Comparison of ENCODE assay signal across 14 cellular contexts in genomic region chr5:132056610-132057497, GRCh38. TPM values are rescaled to one million over a fixed set of nuclear protein-coding genes. Genes with fewer than 3 reads are reported as not detected.
DNase-seq lines count a peak whose midpoint lies in the region; ATAC-seq and TF ChIP-seq lines count a peak whose summit lies in the region.
"Had no signal": no experiment of that assay in that cellular context is flagged by ENCODE, and none has a peak within 500 bp of the region (broad histone marks: within the 10 kb centered on the region; RNA-seq: fewer than 3 reads in every experiment).

No MANE protein-coding gene starts in this region.

- no peaks in the 10 kb centered on the region for H3K36me3 ChIP-seq in heart left ventricle
- H3K36me3 ChIP-seq in heart right ventricle = no peaks in the 10 kb centered on the region
- no peaks in the 10 kb centered on the region for H3K36me3 ChIP-seq in uterus
- no peaks in the 10 kb centered on the region for H3K36me3 ChIP-seq in OCI-LY7 (ENCODE audit: insufficient read depth, low read length)

- H3K9me3 ChIP-seq in heart left ventricle (no peaks in the 10 kb centered on the region), heart right ventricle (no peaks in the 10 kb centered on the region), uterus (no peaks in the 10 kb centered on the region), OCI-LY7 (ENCODE audit: low read length) (no peaks in the 10 kb centered on the region)

- peak overlapping the region; percentile 65 for H3K27ac Mint-ChIP-seq in activated T-helper 17 cell treated with anti-CD3 and anti-CD28 coated beads, Interleukin-2, amount 50 U/mL, for 72 hours
- H3K27ac Mint-ChIP-seq in stimulated activated memory B cell treated with anti-CD40 and anti-IgM and Interleukin-4, amounts not matched to agents 10 μg/mL and 1 μg/mL and 100 μg/mL, for 72 hours = no peak overlapping the region

- H3K27me3 Mint-ChIP-seq in activated T-helper 17 cell treated with anti-CD3 and anti-CD28 coated beads, Interleukin-2, amount 50 U/mL, for 72 hours = no peaks in the 10 kb centered on the region
- H3K27me3 Mint-ChIP-seq in stimulated activated memory B cell treated with anti-CD40 and anti-IgM and Interleukin-4, amounts not matched to agents 10 μg/mL and 1 μg/mL and 100 μg/mL, for 72 hours = peaks cover 25% of the 10 kb centered on the region

- DNase-seq in heart left ventricle (peak in 4 of 5 donors; percentile 2 to 42 (median 11)), heart right ventricle (no peak), mesenteric fat pad (ENCODE audit: low spot score) (peak; percentile 76), uterus (peak; percentile 6 to 10), OCI-LY7 (ENCODE audit: low spot score) (no peak)
- no peak for DNase-seq in stimulated activated CD4-positive, alpha-beta T cell treated with anti-CD3 and anti-CD28 coated beads, Interleukin-12 subunit alpha, Interleukin-12 subunit beta, amount 100 ng/mL, for 4 hours
- DNase-seq: NCI-H446 treated with DMSO at 0.1 percent for 48 hours, small intestine had no signal

- intact Hi-C loops in heart left ventricle (cut with DNase I) (no loop called here), heart right ventricle (cut with DNase I) (no loop called here), uterus (cut with DNase I; ENCODE audit: low total_unique reads) (no loop called here), OCI-LY7 (cut with micrococcal nuclease; ENCODE audit: unreplicated experiment) (no loop called here)

- ATAC-seq in heart left ventricle (no peak), heart right ventricle (no peak)
- no peak for ATAC-seq in activated T-helper 17 cell treated with anti-CD3 and anti-CD28 coated beads, Interleukin-2, amount 50 U/mL, for 72 hours (replicated peaks)
- no peak for ATAC-seq in stimulated activated memory B cell treated with anti-CD40 and anti-IgM and Interleukin-4, amounts not matched to agents 10 μg/mL and 1 μg/mL and 100 μg/mL, for 72 hours

- H3K27me3 ChIP-seq in heart left ventricle (no peaks in the 10 kb centered on the region), heart right ventricle (no peaks in the 10 kb centered on the region), uterus (no peaks in the 10 kb centered on the region)

- H3K4me3 Mint-ChIP-seq in activated T-helper 17 cell treated with anti-CD3 and anti-CD28 coated beads, Interleukin-2, amount 50 U/mL, for 72 hours = peak overlapping the region; percentile 26
- H3K4me3 Mint-ChIP-seq in stimulated activated memory B cell treated with anti-CD40 and anti-IgM and Interleukin-4, amounts not matched to agents 10 μg/mL and 1 μg/mL and 100 μg/mL, for 72 hours = no peak overlapping the region

- H2AFZ ChIP-seq in OCI-LY7 (ENCODE audit: low read length) = no peak overlapping the region

- H3K4me1 ChIP-seq in heart left ventricle = no peaks in the 10 kb centered on the region
- no peaks in the 10 kb centered on the region for H3K4me1 ChIP-seq in heart right ventricle
- no peaks in the 10 kb centered on the region for H3K4me1 ChIP-seq in uterus
- no peaks in the 10 kb centered on the region for H3K4me1 ChIP-seq in OCI-LY7 (ENCODE audit: insufficient read depth, low read length, poor library complexity, severe bottlenecking)

- WGBS in heart left ventricle, 4 donors = 83 to 94% (median 88%) methylated on average over 13 to 14 of the region's 14 CpGs
- 86 to 90% methylated on average over 13 to 14 of the region's 14 CpGs for WGBS in heart right ventricle, 2 donors

- no peak overlapping the region for H3K4me2 ChIP-seq in OCI-LY7 (ENCODE audit: low read length)

- H3K36me3 Mint-ChIP-seq in activated T-helper 17 cell treated with anti-CD3 and anti-CD28 coated beads, Interleukin-2, amount 50 U/mL, for 72 hours (ENCODE audit: low read depth) = no peaks in the 10 kb centered on the region
- no peaks in the 10 kb centered on the region for H3K36me3 Mint-ChIP-seq in stimulated activated memory B cell treated with anti-CD40 and anti-IgM and Interleukin-4, amounts not matched to agents 10 μg/mL and 1 μg/mL and 100 μg/mL, for 72 hours

- H3K9me3 Mint-ChIP-seq in activated T-helper 17 cell treated with anti-CD3 and anti-CD28 coated beads, Interleukin-2, amount 50 U/mL, for 72 hours = no peaks in the 10 kb centered on the region
- H3K9me3 Mint-ChIP-seq in stimulated activated memory B cell treated with anti-CD40 and anti-IgM and Interleukin-4, amounts not matched to agents 10 μg/mL and 1 μg/mL and 100 μg/mL, for 72 hours = no peaks in the 10 kb centered on the region

- no peaks in the 10 kb centered on the region for H3K79me2 ChIP-seq in OCI-LY7 (ENCODE audit: insufficient read depth, low read depth, low read length)

- CTCF ChIA-PET in OCI-LY7 (lab: Charles Lee; ENCODE audit: unreplicated experiment) = no interaction called here

- no TSS peak for BruUV-seq in OCI-LY7 (replicated peaks; lab: Mats Ljungman, UMichigan)

- TF ChIP-seq CTCF in heart left ventricle (IDR thresholded peaks at IDR 0.05) = no peak
- TF ChIP-seq CTCF in heart right ventricle (IDR thresholded peaks at IDR 0.05) = no peak
- no peak for TF ChIP-seq CTCF in uterus (IDR thresholded peaks at IDR 0.05)
- no peak for TF ChIP-seq CTCF in OCI-LY7 (conservative IDR thresholded peaks at IDR 0.05; ENCODE audit: low read length)

- H3K27ac ChIP-seq in heart left ventricle = no peak overlapping the region
- H3K27ac ChIP-seq in heart right ventricle = no peak overlapping the region
- H3K27ac ChIP-seq in uterus = no peak overlapping the region
- no peak overlapping the region for H3K27ac ChIP-seq in OCI-LY7 (ENCODE audit: low read depth, low read length, poor library complexity, severe bottlenecking)

- POLR2A ChIA-PET in OCI-LY7 (lab: Charles Lee) = no interaction called here

- H3K4me1 Mint-ChIP-seq in activated T-helper 17 cell treated with anti-CD3 and anti-CD28 coated beads, Interleukin-2, amount 50 U/mL, for 72 hours = peaks cover 41% of the 10 kb centered on the region
- peaks cover 6% of the 10 kb centered on the region for H3K4me1 Mint-ChIP-seq in stimulated activated memory B cell treated with anti-CD40 and anti-IgM and Interleukin-4, amounts not matched to agents 10 μg/mL and 1 μg/mL and 100 μg/mL, for 72 hours

- H3K9me2 ChIP-seq in OCI-LY7 (ENCODE audit: insufficient read depth, low read length) = no peaks in the 10 kb centered on the region

- H4K20me1 ChIP-seq in OCI-LY7 (ENCODE audit: insufficient read depth, low read length) = no peaks in the 10 kb centered on the region

- H3K4me3 ChIP-seq in heart left ventricle (no peak overlapping the region), heart right ventricle (no peak overlapping the region), uterus (no peak overlapping the region), OCI-LY7 (ENCODE audit: low read depth, low read length, poor library complexity, severe bottlenecking) (no peak overlapping the region)

- no peak for TF ChIP-seq POLR2A in heart left ventricle (IDR thresholded peaks at IDR 0.05)
- TF ChIP-seq POLR2A in uterus (IDR thresholded peaks at IDR 0.05) = no peak

RNA-seq across cellular contexts. Expression of gene IL3, which starts 3.6 kb away (rescaled TPM):
- total RNA-seq in heart left ventricle (not detected), heart right ventricle (not detected), mesenteric fat pad (not detected), uterus (not detected), OCI-LY7 (2022) (not detected in 2 replicates)
- polyA plus RNA-seq in heart left ventricle (not detected), heart right ventricle (not detected)
- total RNA-seq in activated T-helper 17 cell treated with anti-CD3 and anti-CD28 coated beads, Interleukin-2, amount 50 U/mL, for 72 hours = 1 to 10 TPM in 1 of 2 donors, under 1 TPM in 1; 0.32 to 9.0 TPM
- total RNA-seq in OCI-LY7 (2014; rRNA removed; shearing (Covaris generic)) = not detected in 2 replicates
- total RNA-seq: cerebellum, fibroblast of lung, RPMI7951 had no signal
- polyA plus RNA-seq: BJ, fibroblast of lung, small intestine had no signal

RNA-seq across cellular contexts. Expression of gene CSF2, which starts 16.7 kb away (rescaled TPM):
- total RNA-seq in heart left ventricle = under 1 TPM in 1 of 9 donors, not detected in 8; 0.67 TPM
- polyA plus RNA-seq in heart left ventricle = not detected
- not detected for total RNA-seq in heart right ventricle
- not detected for polyA plus RNA-seq in heart right ventricle
- 100 to 1,000 TPM in 1 of 2 donors, 10 to 100 TPM in 1; 14.6 to 159 TPM for total RNA-seq in activated T-helper 17 cell treated with anti-CD3 and anti-CD28 coated beads, Interleukin-2, amount 50 U/mL, for 72 hours
- not detected for total RNA-seq in mesenteric fat pad
- not detected for total RNA-seq in uterus
- not detected in 2 replicates for total RNA-seq in OCI-LY7 (2014; rRNA removed; shearing (Covaris generic))
- total RNA-seq in OCI-LY7 (2022) = not detected in 2 replicates
- total RNA-seq: cerebellum had no signal
- polyA plus RNA-seq: BJ had no signal

RNA-seq across cellular contexts. Expression of gene ACSL6, which starts 45.4 kb away (rescaled TPM):
- total RNA-seq in heart left ventricle (1 to 10 TPM in 5 of 9 donors, under 1 TPM in 4; 0.53 to 3.8 (median 2.1) TPM), heart right ventricle (1 to 10 TPM; 2.1 to 4.5 (median 3.0) TPM), mesenteric fat pad (0.35 TPM), uterus (1 to 10 TPM in 1 of 4 donors, under 1 TPM in 1, not detected in 2; 0.18 to 1.3 TPM), OCI-LY7 (2022) (not detected in 2 replicates)
- polyA plus RNA-seq in heart left ventricle (1 to 10 TPM in 1 of 2 donors, under 1 TPM in 1; 0.33 to 3.2 TPM), heart right ventricle (1 to 10 TPM in 1 of 2 donors, under 1 TPM in 1; 0.26 to 7.0 TPM)
- 1 to 10 TPM; 1.4 to 6.7 TPM for total RNA-seq in activated T-helper 17 cell treated with anti-CD3 and anti-CD28 coated beads, Interleukin-2, amount 50 U/mL, for 72 hours
- 0.39 TPM in 1 of 2 replicates, not detected in the other for total RNA-seq in OCI-LY7 (2014; rRNA removed; shearing (Covaris generic))
- total RNA-seq: RPMI7951 had no signal
- polyA plus RNA-seq: BJ had no signal

Comparison
In these comparisons a context has a peak if more than half of its experiments do, and no peak if none do; other contexts are left out.
1. DNase-seq: peak in heart left ventricle (4 of 5), mesenteric fat pad (single experiment) and uterus (2 of 2); none in heart right ventricle (0 of 2), OCI-LY7 (single experiment) and stimulated activated CD4-positive, alpha-beta T cell treated with anti-CD3 and anti-CD28 coated beads, Interleukin-12 subunit alpha, Interleukin-12 subunit beta, amount 100 ng/mL, for 4 hours (single experiment).
2. RNA of gene CSF2, which starts 16.7 kb away (total RNA-seq): 14.6 to 159 TPM in activated T-helper 17 cell treated with anti-CD3 and anti-CD28 coated beads, Interleukin-2, amount 50 U/mL, for 72 hours; 0.67 TPM in heart left ventricle, not detected in heart right ventricle, not detected in mesenteric fat pad (single experiment), not detected in uterus and not detected in OCI-LY7; every median in the first group is over 4 times any median in the second.